In the genomic region with DNA sequence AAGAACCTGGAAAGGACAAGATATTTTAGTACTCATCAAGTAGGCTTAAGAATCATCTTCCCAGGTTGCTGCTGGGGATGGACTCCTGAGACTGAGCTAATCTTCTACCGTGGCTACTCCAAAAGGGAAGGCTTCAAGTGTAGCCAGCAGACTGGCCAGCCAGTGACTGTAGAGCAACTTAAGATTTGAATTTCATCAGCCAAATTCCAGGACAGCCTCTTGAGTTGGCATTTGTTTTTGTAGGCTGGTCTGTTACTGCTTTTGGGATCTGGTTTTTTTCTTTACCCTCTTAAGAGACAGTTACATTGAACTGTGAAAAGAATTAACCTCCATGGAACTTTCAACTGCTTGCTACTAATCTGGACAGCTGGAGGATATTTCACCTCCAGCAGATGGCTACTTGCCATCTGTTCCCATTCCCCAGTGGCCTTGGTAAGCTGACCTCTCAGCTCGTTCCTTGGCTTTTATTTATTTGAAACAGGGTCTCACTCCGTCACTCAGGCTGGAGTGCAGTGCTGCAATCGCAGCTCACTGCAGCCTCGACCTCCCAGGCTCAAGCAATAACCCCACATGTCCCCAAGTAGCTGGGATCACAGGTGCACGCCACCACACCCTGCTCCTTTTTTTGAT, we compare ENCODE assay signal across 19 cellular contexts. TPM values are rescaled to one million over a fixed set of nuclear protein-coding genes. Genes with fewer than 3 reads are reported as not detected.
DNase-seq lines count a peak whose midpoint lies in the region; ATAC-seq and TF ChIP-seq lines count a peak whose summit lies in the region.
"Had no signal": no experiment of that assay in that cellular context is flagged by ENCODE, and none has a peak within 500 bp of the region (broad histone marks: within the 10 kb centered on the region; RNA-seq: fewer than 3 reads in every experiment).

No MANE protein-coding gene starts in this region.

- H3K9me3 ChIP-seq in BE2C (no peaks in the 10 kb centered on the region), psoas muscle (no peaks in the 10 kb centered on the region)
- H3K9me3 ChIP-seq: prostate gland, stomach had no signal

- intact Hi-C loops in psoas muscle (cut with DNase I): no loop called here

- H3K4me3 ChIP-seq in BE2C (ENCODE audit: low read depth, low read length) (no peak overlapping the region), psoas muscle (no peak overlapping the region)
- H3K4me3 ChIP-seq: prostate gland, stomach had no signal

- ATAC-seq in psoas muscle (peak; percentile 50 to 66 (median 57)), GM19395 (IDR thresholded peaks at IDR 0.05; ENCODE audit: unreplicated experiment) (no peak), foreskin keratinocyte (no peak)
- ATAC-seq: activated naive CD8-positive, alpha-beta T cell treated with anti-CD3 and anti-CD28 coated beads, Interleukin-2, amount 50 U/mL, for 24 hours had no signal

- peak; percentile 8 for DNase-seq in BE2C
- DNase-seq in NCI-H524 treated with DMSO at 0.1 percent for 48 hours (lab: John Stamatoyannopoulos, UW): peak; percentile 99
- DNase-seq in fibroblast of peridontal ligament (ENCODE audit: extremely low read depth): peak; percentile 83
- DNase-seq in psoas muscle: no peak
- no peak for DNase-seq in GOT3 (lab: John Stamatoyannopoulos, UW)
- no peak for DNase-seq in HuH-7 (ENCODE audit: low spot score)
- no peak for DNase-seq in foreskin keratinocyte
- DNase-seq: activated CD4-positive, alpha-beta T cell treated with anti-CD3 and anti-CD28 coated beads, Interleukin-2, amount 50 U/mL, for 48 hours; activated naive CD8-positive, alpha-beta T cell treated with anti-CD3 and anti-CD28 coated beads, Interleukin-2, amount 50 U/mL, for 24 hours; DMS153; erythroblast; hypothalamus; NCI-H146; NCI-H226; stomach had no signal

- TF ChIP-seq CTCF in BE2C (IDR thresholded peaks at IDR 0.05; ENCODE audit: low read depth, low read length) (no peak), psoas muscle (IDR thresholded peaks at IDR 0.05) (no peak), foreskin keratinocyte (conservative IDR thresholded peaks at IDR 0.05) (no peak)

- no peaks in the 10 kb centered on the region for H3K27me3 ChIP-seq in BE2C
- no peaks in the 10 kb centered on the region for H3K27me3 ChIP-seq in psoas muscle (ENCODE audit: insufficient read depth in 3 of 3, low read length in 2 of 3)
- H3K27me3 ChIP-seq in foreskin keratinocyte: no peaks in the 10 kb centered on the region
- H3K27me3 ChIP-seq: stomach had no signal

- 43 to 54% (median 45%) methylated on average over 6 of the region's 6 CpGs for WGBS in psoas muscle, 3 donors

- H3K27ac ChIP-seq in psoas muscle (peak overlapping the region; percentile 19), foreskin keratinocyte (no peak overlapping the region)
- H3K27ac ChIP-seq: prostate gland, stomach had no signal

- H3K4me1 ChIP-seq in BE2C (no peaks in the 10 kb centered on the region), psoas muscle (peaks cover 7% of the 10 kb centered on the region), foreskin keratinocyte (peaks cover 10% of the 10 kb centered on the region)
- H3K4me1 ChIP-seq: prostate gland, stomach had no signal

- H3K36me3 ChIP-seq in BE2C (peaks cover 54% of the 10 kb centered on the region), psoas muscle (ENCODE audit: insufficient read depth in 1 of 2, low read depth in 1 of 2) (peaks cover 29 to 95% of the 10 kb centered on the region in 2 donors)

RNA-seq across cellular contexts. Expression of a gene that starts 20.7 kb away (rescaled TPM):
- polyA plus RNA-seq in BE2C (2012; ENCODE audit: insufficient read depth, insufficient read length, low read depth): 100 TPM
- 100 to 1,000 TPM in 1 of 4 donors, 10 to 100 TPM in 3; 86.9 to 110 (median 91.5) TPM for total RNA-seq in psoas muscle
- polyA plus RNA-seq in psoas muscle: 10 to 100 TPM; 61.3 to 96.5 (median 72.1) TPM
- total RNA-seq in foreskin keratinocyte: 64.5 and 74.3 TPM in 2 replicates
- polyA plus RNA-seq in foreskin keratinocyte: 91.3 and 98.4 TPM in 2 replicates

RNA-seq across cellular contexts. Expression of a gene that starts 34.0 kb away (rescaled TPM):
- polyA plus RNA-seq in BE2C (2012; ENCODE audit: insufficient read depth, insufficient read length, low read depth): 13.2 TPM
- 10 to 100 TPM in 2 of 4 donors, 1 to 10 TPM in 2; 1.3 to 19.3 (median 8.0) TPM for total RNA-seq in psoas muscle
- 100 to 1,000 TPM in 1 of 3 donors, 10 to 100 TPM in 1, 1 to 10 TPM in 1; 9.2 to 133 (median 32.6) TPM for polyA plus RNA-seq in psoas muscle
- total RNA-seq in foreskin keratinocyte: 15.8 and 18.2 TPM in 2 replicates
- 13.8 and 17.9 TPM in 2 replicates for polyA plus RNA-seq in foreskin keratinocyte

RNA-seq across cellular contexts. Expression of a gene that starts 41.8 kb away (rescaled TPM):
- polyA plus RNA-seq in BE2C (2012; ENCODE audit: insufficient read depth, insufficient read length, low read depth): 115 TPM
- total RNA-seq in psoas muscle (10 to 100 TPM in 1 of 4 donors, 1 to 10 TPM in 3; 5.4 to 11.1 (median 7.9) TPM), foreskin keratinocyte (118 and 119 TPM in 2 replicates)
- polyA plus RNA-seq in psoas muscle (10 to 100 TPM in 1 of 3 donors, 1 to 10 TPM in 2; 7.7 to 15.6 (median 9.4) TPM), foreskin keratinocyte (68.8 and 75.9 TPM in 2 replicates)

RNA-seq across cellular contexts. Expression of a gene that starts 47.9 kb away (rescaled TPM):
- polyA plus RNA-seq in BE2C (2012; ENCODE audit: insufficient read depth, insufficient read length, low read depth): 0.68 TPM
- total RNA-seq in psoas muscle: not detected
- under 1 TPM in 1 of 3 donors, not detected in 2; 0.03 TPM for polyA plus RNA-seq in psoas muscle
- 0.07 TPM in 1 of 2 replicates, not detected in the other for total RNA-seq in foreskin keratinocyte
- polyA plus RNA-seq in foreskin keratinocyte: 0.07 TPM in 1 of 2 replicates, not detected in the other
- total RNA-seq: activated T-helper 1 cell treated with anti-CD3 and anti-CD28 coated beads, Interleukin-12 subunit alpha, Interleukin-12 subunit beta, Interleukin-2, Interleukin-4 antibody, amounts not matched to agents 30 ng/mL and 10 ng/mL and 1 ng/mL, durations not matched to agents 14 hours and 24 hours and 36 hours; LHCN-M2 had no signal

RNA-seq across cellular contexts. Expression of a gene that starts 53.7 kb away (rescaled TPM):
- polyA plus RNA-seq in BE2C (2012; ENCODE audit: insufficient read depth, insufficient read length, low read depth): 45.6 TPM
- 10 to 100 TPM; 12.3 to 25.2 (median 18.0) TPM for total RNA-seq in psoas muscle
- 10 to 100 TPM; 32.3 to 50.6 (median 45.1) TPM for polyA plus RNA-seq in psoas muscle
- 18.1 and 20.4 TPM in 2 replicates for total RNA-seq in foreskin keratinocyte
- polyA plus RNA-seq in foreskin keratinocyte: 17.5 and 20.7 TPM in 2 replicates

Comparison
In these comparisons a context has a peak if more than half of its experiments do, and no peak if none do; other contexts are left out.
1. DNase-seq: peak in BE2C (single experiment), NCI-H524 treated with DMSO at 0.1 percent for 48 hours (single experiment) and fibroblast of peridontal ligament (single experiment); none in psoas muscle (0 of 2), GOT3 (single experiment), HuH-7 (single experiment) and foreskin keratinocyte (0 of 2).
2. ATAC-seq: peak in psoas muscle (4 of 4); none in GM19395 (single experiment) and foreskin keratinocyte (single experiment).